In genomic region chr14:74618078-74618952, GRCh38 we compare ENCODE assay signal across 8 cellular contexts. TPM values are rescaled to one million over a fixed set of nuclear protein-coding genes. Genes with fewer than 3 reads are reported as not detected.
DNase-seq lines count a peak whose midpoint lies in the region; ATAC-seq and TF ChIP-seq lines count a peak whose summit lies in the region.

No MANE protein-coding gene starts in this region.

- CTCF ChIA-PET in WTC11 (lab: Charles Lee) = interaction anchor here (0.6 to 3.7 kb wide), 11 partner anchors 9 to 243 kb away, joined by 3 to 33 read pairs (median 5); no protein-coding TSS in a partner anchor

- H3K27me3 Mint-ChIP-seq in HFFc6 (ENCODE audit: insufficient read depth) (no peaks in the 10 kb centered on the region), WTC11 (ENCODE audit: low read depth) (peaks cover 26% of the 10 kb centered on the region)
- H3K27me3 Mint-ChIP-seq in activated naive CD8-positive, alpha-beta T cell = no peaks in the 10 kb centered on the region

- no peak overlapping the region for H3K9ac ChIP-seq in SK-N-MC (ENCODE audit: insufficient read length)

- H3K9me3 Mint-ChIP-seq in HFFc6 = no peaks in the 10 kb centered on the region
- H3K9me3 Mint-ChIP-seq in activated naive CD8-positive, alpha-beta T cell (ENCODE audit: low read depth) = no peaks in the 10 kb centered on the region
- no peaks in the 10 kb centered on the region for H3K9me3 Mint-ChIP-seq in WTC11

- H3K4me3 ChIP-seq in SK-N-MC = 0 out of 2 replicates have a peak overlapping the region, but pooled peaks have one; percentile 12
- H3K4me3 ChIP-seq in right lobe of liver = no peak overlapping the region

- H3K27ac ChIP-seq in SK-N-MC (no peak overlapping the region), right lobe of liver (peak overlapping the region in 2 of 3 donors; percentile 42 to 44)

- intact Hi-C loops in right lobe of liver (cut with DNase I) = no loop called here

- DNase-seq in HFFc6 (peak; percentile 65), SK-N-MC (ENCODE audit: low read depth, low spot score) (no peak), right lobe of liver (peak in 2 of 3 donors; percentile 71 to 86), SK-N-DZ (ENCODE audit: low spot score) (no peak), WTC11 (ENCODE audit: low spot score) (no peak)
- peak; percentile 35 to 59 for DNase-seq in stimulated activated CD8-positive, alpha-beta memory T cell treated with anti-CD3 and anti-CD28 coated beads, Interleukin-7, amount 100 ng/mL, for 1 hour (ENCODE audit: low read depth in 2 of 2)

- no peaks in the 10 kb centered on the region for H3K27me3 ChIP-seq in right lobe of liver

- H3K4me3 Mint-ChIP-seq in HFFc6 (peak overlapping the region; percentile 55), WTC11 (no peak overlapping the region)
- H3K4me3 Mint-ChIP-seq in activated naive CD8-positive, alpha-beta T cell = peak overlapping the region; percentile 74

- WGBS in right lobe of liver (ENCODE audit: insufficient coverage, low coverage, low lambda C conversion rate, missing lambda C conversion rate) = 36% methylated on average over 9 of the region's 10 CpGs

- H3K9me3 ChIP-seq in SK-N-MC (ENCODE audit: low read depth, low read length) (no peaks in the 10 kb centered on the region), right lobe of liver (no peaks in the 10 kb centered on the region)

- H3K4me1 Mint-ChIP-seq in HFFc6 (ENCODE audit: low read depth) = peaks cover 95% of the 10 kb centered on the region
- peaks cover 71% of the 10 kb centered on the region for H3K4me1 Mint-ChIP-seq in activated naive CD8-positive, alpha-beta T cell (ENCODE audit: low read depth)
- H3K4me1 Mint-ChIP-seq in WTC11 = peaks cover 35% of the 10 kb centered on the region

- POLR2A ChIA-PET in WTC11 (lab: Charles Lee) = no interaction called here

- ATAC-seq in right lobe of liver (peak; percentile 88 to 95 (median 92)), GM18519 (IDR thresholded peaks at IDR 0.05; ENCODE audit: low FRiP score, unreplicated experiment) (no peak), WTC11 (no peak; the same call in 1 of the 2 replicates)

- H3K36me3 Mint-ChIP-seq in HFFc6 (ENCODE audit: low read depth) = 0 out of 2 replicates have a peak, but pooled peaks cover 5% of the 10 kb centered on the region
- peaks cover 5% of the 10 kb centered on the region for H3K36me3 Mint-ChIP-seq in activated naive CD8-positive, alpha-beta T cell
- H3K36me3 Mint-ChIP-seq in WTC11 = no peaks in the 10 kb centered on the region

- no peak for TF ChIP-seq CTCF in HFFc6 (IDR thresholded peaks at IDR 0.05)
- TF ChIP-seq CTCF in right lobe of liver (IDR thresholded peaks at IDR 0.05) = peak in 2 of 4 donors; percentile 18 to 27
- no peak for TF ChIP-seq CTCF in WTC11 (IDR thresholded peaks at IDR 0.05)

- no peak for TF ChIP-seq POLR2A in right lobe of liver (IDR thresholded peaks at IDR 0.05)

- H3K36me3 ChIP-seq in SK-N-MC (ENCODE audit: insufficient read depth, low read length) = no peaks in the 10 kb centered on the region
- H3K36me3 ChIP-seq in right lobe of liver = no peaks in the 10 kb centered on the region

- H3K27ac Mint-ChIP-seq in HFFc6 (peak overlapping the region; percentile 97), WTC11 (no peak overlapping the region)
- H3K27ac Mint-ChIP-seq in activated naive CD8-positive, alpha-beta T cell = peak overlapping the region; percentile 89

- H3K4me1 ChIP-seq in right lobe of liver = peaks cover 0 to 17% (median 8%) of the 10 kb centered on the region in 4 donors

TF ChIP-seq in WTC11, 78 proteins besides CTCF, POLR2A, EP300 and RAD21:
- TF ChIP-seq, protein P1, sequence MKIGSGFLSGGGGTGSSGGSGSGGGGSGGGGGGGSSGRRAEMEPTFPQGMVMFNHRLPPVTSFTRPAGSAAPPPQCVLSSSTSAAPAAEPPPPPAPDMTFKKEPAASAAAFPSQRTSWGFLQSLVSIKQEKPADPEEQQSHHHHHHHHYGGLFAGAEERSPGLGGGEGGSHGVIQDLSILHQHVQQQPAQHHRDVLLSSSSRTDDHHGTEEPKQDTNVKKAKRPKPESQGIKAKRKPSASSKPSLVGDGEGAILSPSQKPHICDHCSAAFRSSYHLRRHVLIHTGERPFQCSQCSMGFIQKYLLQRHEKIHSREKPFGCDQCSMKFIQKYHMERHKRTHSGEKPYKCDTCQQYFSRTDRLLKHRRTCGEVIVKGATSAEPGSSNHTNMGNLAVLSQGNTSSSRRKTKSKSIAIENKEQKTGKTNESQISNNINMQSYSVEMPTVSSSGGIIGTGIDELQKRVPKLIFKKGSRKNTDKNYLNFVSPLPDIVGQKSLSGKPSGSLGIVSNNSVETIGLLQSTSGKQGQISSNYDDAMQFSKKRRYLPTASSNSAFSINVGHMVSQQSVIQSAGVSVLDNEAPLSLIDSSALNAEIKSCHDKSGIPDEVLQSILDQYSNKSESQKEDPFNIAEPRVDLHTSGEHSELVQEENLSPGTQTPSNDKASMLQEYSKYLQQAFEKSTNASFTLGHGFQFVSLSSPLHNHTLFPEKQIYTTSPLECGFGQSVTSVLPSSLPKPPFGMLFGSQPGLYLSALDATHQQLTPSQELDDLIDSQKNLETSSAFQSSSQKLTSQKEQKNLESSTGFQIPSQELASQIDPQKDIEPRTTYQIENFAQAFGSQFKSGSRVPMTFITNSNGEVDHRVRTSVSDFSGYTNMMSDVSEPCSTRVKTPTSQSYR (CRISPR knock-in tag; IDR thresholded peaks at IDR 0.05) = no peak
- TF ChIP-seq TCF7 (CRISPR knock-in tag; IDR thresholded peaks at IDR 0.05; ENCODE audit: low read depth) = no peak
- TF ChIP-seq ESRRA (CRISPR knock-in tag; IDR thresholded peaks at IDR 0.05; ENCODE audit: borderline replicate concordance) = no peak
- no peak for TF ChIP-seq SOX15 (CRISPR knock-in tag; IDR thresholded peaks at IDR 0.05)
- TF ChIP-seq ZNF423 (CRISPR knock-in tag; IDR thresholded peaks at IDR 0.05) = no peak
- no peak for TF ChIP-seq CBFB (CRISPR knock-in tag; IDR thresholded peaks at IDR 0.05; ENCODE audit: low read depth)
- TF ChIP-seq CREM (CRISPR knock-in tag; IDR thresholded peaks at IDR 0.05) = no peak
- TF ChIP-seq ZNF138 (CRISPR knock-in tag; conservative IDR thresholded peaks at IDR 0.05) = no peak
- no peak for TF ChIP-seq NFYB (CRISPR knock-in tag; conservative IDR thresholded peaks at IDR 0.05; ENCODE audit: low read depth)
- no peak for TF ChIP-seq FOXP1 (CRISPR knock-in tag; IDR thresholded peaks at IDR 0.05; ENCODE audit: borderline replicate concordance)
- TF ChIP-seq ZNF532 (CRISPR knock-in tag; IDR thresholded peaks at IDR 0.05; ENCODE audit: borderline replicate concordance) = no peak
- TF ChIP-seq GABPB1 (CRISPR knock-in tag; IDR thresholded peaks at IDR 0.05) = no peak
- TF ChIP-seq, protein P2, sequence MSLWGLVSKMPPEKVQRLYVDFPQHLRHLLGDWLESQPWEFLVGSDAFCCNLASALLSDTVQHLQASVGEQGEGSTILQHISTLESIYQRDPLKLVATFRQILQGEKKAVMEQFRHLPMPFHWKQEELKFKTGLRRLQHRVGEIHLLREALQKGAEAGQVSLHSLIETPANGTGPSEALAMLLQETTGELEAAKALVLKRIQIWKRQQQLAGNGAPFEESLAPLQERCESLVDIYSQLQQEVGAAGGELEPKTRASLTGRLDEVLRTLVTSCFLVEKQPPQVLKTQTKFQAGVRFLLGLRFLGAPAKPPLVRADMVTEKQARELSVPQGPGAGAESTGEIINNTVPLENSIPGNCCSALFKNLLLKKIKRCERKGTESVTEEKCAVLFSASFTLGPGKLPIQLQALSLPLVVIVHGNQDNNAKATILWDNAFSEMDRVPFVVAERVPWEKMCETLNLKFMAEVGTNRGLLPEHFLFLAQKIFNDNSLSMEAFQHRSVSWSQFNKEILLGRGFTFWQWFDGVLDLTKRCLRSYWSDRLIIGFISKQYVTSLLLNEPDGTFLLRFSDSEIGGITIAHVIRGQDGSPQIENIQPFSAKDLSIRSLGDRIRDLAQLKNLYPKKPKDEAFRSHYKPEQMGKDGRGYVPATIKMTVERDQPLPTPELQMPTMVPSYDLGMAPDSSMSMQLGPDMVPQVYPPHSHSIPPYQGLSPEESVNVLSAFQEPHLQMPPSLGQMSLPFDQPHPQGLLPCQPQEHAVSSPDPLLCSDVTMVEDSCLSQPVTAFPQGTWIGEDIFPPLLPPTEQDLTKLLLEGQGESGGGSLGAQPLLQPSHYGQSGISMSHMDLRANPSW (CRISPR knock-in tag; conservative IDR thresholded peaks at IDR 0.05; ENCODE audit: low read depth) = no peak
- no peak for TF ChIP-seq TEAD1 (CRISPR knock-in tag; IDR thresholded peaks at IDR 0.05)

RNA-seq across cellular contexts. Expression of gene LTBP2, which starts 6.3 kb away (rescaled TPM):
- total RNA-seq in HFFc6 (2021; fragmentation: NEBNext Ultra II Directional; extraction: Animal tissue kit (Norgen Biotek cat#: 25700)) = 100 to 1,000 TPM; 109 to 165 (median 120) TPM
- total RNA-seq in right lobe of liver = 1 to 10 TPM in 3 of 6 experiments, under 1 TPM in 3; 0.46 to 3.5 (median 1.7) TPM
- polyA plus RNA-seq in SK-N-DZ (2014; cell fraction: cytosol; rRNA removed) = 0.01 TPM in 1 of 2 replicates, not detected in the other
- polyA plus RNA-seq in SK-N-DZ (2014; cell fraction: nucleus; rRNA removed) = not detected in 2 replicates
- 1.2 TPM in 3 replicates for total RNA-seq in WTC11 (2021)

Comparison
In these comparisons a context has a peak if more than half of its experiments do, and no peak if none do; other contexts are left out.
1. DNase-seq: peak in HFFc6 (single experiment), right lobe of liver (2 of 3) and stimulated activated CD8-positive, alpha-beta memory T cell treated with anti-CD3 and anti-CD28 coated beads, Interleukin-7, amount 100 ng/mL, for 1 hour (2 of 2); none in SK-N-MC (single experiment), SK-N-DZ (single experiment) and WTC11 (single experiment).
2. ATAC-seq: peak in right lobe of liver (4 of 4); none in GM18519 (single experiment) and WTC11 (single experiment).
3. RNA of gene LTBP2, which starts 6.3 kb away (total RNA-seq): 109 to 165 TPM in HFFc6; 0.46 to 3.5 TPM in right lobe of liver and 1.2 TPM in WTC11; every median in the first group is over 10 times any median in the second.